ENCODE assay signal across 27 cellular contexts in genomic region chr10:65470986-65471385, GRCh38.
"Had no signal": no experiment of that assay in that cellular context is flagged by ENCODE, and none has a peak within 500 bp of the region (broad histone marks: within the 10 kb centered on the region; RNA-seq: fewer than 3 reads in every experiment).

No MANE protein-coding gene starts in this region.

- H3K4me1 Mint-ChIP-seq: activated CD8-positive, alpha-beta memory T cell treated with anti-CD3 and anti-CD28 coated beads, Interleukin-2, amount 10 ng/mL, durations not matched to agents 7 days and 5 days; activated naive CD4-positive, alpha-beta T cell treated with anti-CD3 and anti-CD28 coated beads, Interleukin-2, amount 50 U/mL, for 24 hours; activated naive CD8-positive, alpha-beta T cell treated with anti-CD3 and anti-CD28 coated beads, Interleukin-2, amount 50 U/mL, for 24 hours; brain had no signal

- H3K27me3 Mint-ChIP-seq: activated CD8-positive, alpha-beta memory T cell treated with anti-CD3 and anti-CD28 coated beads, Interleukin-2, amount 10 ng/mL, durations not matched to agents 7 days and 5 days; activated naive CD4-positive, alpha-beta T cell treated with anti-CD3 and anti-CD28 coated beads, Interleukin-2, amount 50 U/mL, for 24 hours; activated naive CD8-positive, alpha-beta T cell treated with anti-CD3 and anti-CD28 coated beads, Interleukin-2, amount 50 U/mL, for 24 hours; activated T-cell treated with anti-CD3 and anti-CD28 coated beads, Interleukin-2, amount 50 U/mL, for 24 hours had no signal

- H3K27me3 ChIP-seq: ascending aorta, SJSA1 had no signal

- H3K36me3 Mint-ChIP-seq: activated CD8-positive, alpha-beta memory T cell treated with anti-CD3 and anti-CD28 coated beads, Interleukin-2, amount 10 ng/mL, durations not matched to agents 7 days and 5 days; activated naive CD4-positive, alpha-beta T cell treated with anti-CD3 and anti-CD28 coated beads, Interleukin-2, amount 50 U/mL, for 24 hours; brain had no signal

- H3K4me1 ChIP-seq: ascending aorta, SJSA1 had no signal

- ATAC-seq: activated CD4-positive, CD25-positive, alpha-beta regulatory T cell treated with anti-CD3 and anti-CD28 coated beads, Interleukin-2, amount 50 U/mL, for 24 hours; activated CD8-positive, alpha-beta memory T cell treated with anti-CD3 and anti-CD28 coated beads, Interleukin-2, amount 10 ng/mL, durations not matched to agents 7 days and 5 days; activated CD8-positive, alpha-beta T cell treated with anti-CD3 and anti-CD28 coated beads, Interleukin-2, amount 10 ng/mL, durations not matched to agents 7 days and 5 days; activated naive CD8-positive, alpha-beta T cell treated with anti-CD3 and anti-CD28 coated beads, Interleukin-2, amount 50 U/mL, for 24 hours; Panc1 had no signal

- H3K9me3 ChIP-seq: ascending aorta, SJSA1 had no signal

- DNase-seq: activated CD4-positive, alpha-beta T cell treated with anti-CD3 and anti-CD28 coated beads for 4 hours; activated CD8-positive, alpha-beta memory T cell treated with anti-CD3 and anti-CD28 coated beads, Interleukin-2, amount 10 ng/mL, durations not matched to agents 7 days and 5 days; activated CD8-positive, alpha-beta T cell treated with anti-CD3 and anti-CD28 coated beads, Interleukin-2, amount 10 ng/mL, durations not matched to agents 7 days and 5 days; activated effector memory CD4-positive, alpha-beta T cell treated with Interleukin-2 at 50 U/mL for 16 hours; activated naive CD4-positive, alpha-beta T cell; activated naive CD8-positive, alpha-beta T cell treated with anti-CD3 and anti-CD28 coated beads, Interleukin-2, amount 50 U/mL, for 24 hours; activated T-cell treated with anti-CD3 and anti-CD28 coated beads, Interleukin-2, amount 50 U/mL, for 24 hours; amniotic stem cell; MM.1S; NCI-H1105 treated with DMSO at 0.1 percent for 48 hours; NCI-H1436 treated with DMSO at 0.1 percent for 48 hours; NCI-H187; NCI-H2081; NCI-H510A treated with DMSO at 0.1 percent for 48 hours; NCI-H69; NK-92 treated with Interleukin-12 subunit alpha and Interleukin-12 subunit beta, amount 100 ng/mL, for 24 hours; OCI-M1; Right ventricle myocardium superior had no signal

- H3K4me3 Mint-ChIP-seq: activated CD8-positive, alpha-beta memory T cell treated with anti-CD3 and anti-CD28 coated beads, Interleukin-2, amount 10 ng/mL, durations not matched to agents 7 days and 5 days; activated CD8-positive, alpha-beta T cell treated with anti-CD3 and anti-CD28 coated beads, Interleukin-2, amount 10 ng/mL, durations not matched to agents 7 days and 5 days; activated naive CD4-positive, alpha-beta T cell treated with anti-CD3 and anti-CD28 coated beads, Interleukin-2, amount 50 U/mL, for 24 hours; activated naive CD8-positive, alpha-beta T cell treated with anti-CD3 and anti-CD28 coated beads, Interleukin-2, amount 50 U/mL, for 24 hours; activated T-cell treated with anti-CD3 and anti-CD28 coated beads, Interleukin-2, amount 50 U/mL, for 24 hours; activated T-helper 1 cell treated with anti-CD3 and anti-CD28 coated beads, Interleukin-12 subunit alpha, Interleukin-12 subunit beta, Interleukin-2, Interleukin-4 antibody, amounts not matched to agents 30 ng/mL and 10 ng/mL and 1 ng/mL, durations not matched to agents 14 hours and 24 hours and 36 hours; brain; T-helper 1 cell treated with Interleukin-12 subunit alpha and Interleukin-12 subunit beta and Interleukin-4 antibody, amounts not matched to agents 30 μg/mL and 1 μg/mL, for 36 hours had no signal

- H3K4me3 ChIP-seq: ascending aorta, SJSA1 had no signal

- H3K36me3 ChIP-seq: ascending aorta, SJSA1 had no signal

- H3K27ac ChIP-seq: ascending aorta, RWPE1, SJSA1 had no signal

- H3K27ac Mint-ChIP-seq: activated CD8-positive, alpha-beta memory T cell treated with anti-CD3 and anti-CD28 coated beads, Interleukin-2, amount 10 ng/mL, durations not matched to agents 7 days and 5 days; activated CD8-positive, alpha-beta T cell treated with anti-CD3 and anti-CD28 coated beads, Interleukin-2, amount 10 ng/mL, durations not matched to agents 7 days and 5 days; activated naive CD4-positive, alpha-beta T cell treated with anti-CD3 and anti-CD28 coated beads, Interleukin-2, amount 50 U/mL, for 24 hours; activated naive CD8-positive, alpha-beta T cell treated with anti-CD3 and anti-CD28 coated beads, Interleukin-2, amount 50 U/mL, for 24 hours; activated T-cell treated with anti-CD3 and anti-CD28 coated beads, Interleukin-2, amount 50 U/mL, for 24 hours; activated T-helper 1 cell treated with anti-CD3 and anti-CD28 coated beads, Interleukin-12 subunit alpha, Interleukin-12 subunit beta, Interleukin-2, Interleukin-4 antibody, amounts not matched to agents 30 ng/mL and 10 ng/mL and 1 ng/mL, durations not matched to agents 14 hours and 24 hours and 36 hours; brain; T-helper 1 cell treated with Interleukin-12 subunit alpha and Interleukin-12 subunit beta and Interleukin-4 antibody, amounts not matched to agents 30 μg/mL and 1 μg/mL, for 36 hours had no signal
